Comparison of ENCODE assay signal across 8 cellular contexts in the genomic region with DNA sequence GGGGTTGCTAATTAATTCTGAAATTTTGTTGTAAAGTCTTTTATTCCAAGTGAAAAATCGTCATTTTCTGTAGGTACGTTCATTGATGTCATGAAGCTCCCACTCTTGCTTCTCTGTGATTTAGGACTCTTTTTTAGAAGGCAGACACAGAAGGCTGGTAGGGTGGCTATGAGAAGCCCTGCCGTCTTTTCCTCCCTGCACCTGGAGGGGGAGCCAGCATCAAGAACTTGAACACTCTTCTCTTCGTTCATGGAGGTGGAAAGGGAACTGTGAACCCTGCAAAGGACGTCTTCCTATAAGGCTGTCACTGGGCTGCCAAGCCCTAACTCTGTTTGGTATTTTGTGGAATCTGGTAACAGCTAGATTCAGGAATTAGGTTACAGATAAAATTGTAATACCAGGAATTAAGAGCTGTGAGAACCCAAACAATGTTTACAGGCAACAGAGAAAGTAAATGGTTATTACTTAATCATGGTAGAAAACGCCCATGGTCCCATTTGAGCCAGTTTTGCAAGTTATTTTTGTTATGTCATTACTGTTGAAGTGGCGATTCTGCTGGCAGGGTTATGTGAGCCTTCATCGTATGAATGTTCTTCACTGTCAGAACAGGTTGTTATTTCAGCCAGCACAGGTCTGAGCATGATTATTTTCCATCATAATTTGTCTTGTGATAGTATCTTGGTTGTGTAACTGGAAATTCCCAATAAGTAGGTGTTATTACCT.
DNase-seq lines count a peak whose midpoint lies in the region; ATAC-seq, FAIRE-seq and TF ChIP-seq lines count a peak whose summit lies in the region.

No MANE protein-coding gene starts in this region.

- ATAC-seq in GM18498 (IDR thresholded peaks at IDR 0.05; ENCODE audit: unreplicated experiment) (peak; percentile 99), HG02588 (IDR thresholded peaks at IDR 0.05; ENCODE audit: unreplicated experiment) (peak; percentile 95)

- CTCF ChIA-PET in endothelial cell of umbilical vein (lab: Charles Lee), result interaction anchor here (0.6 to 2.9 kb wide), 8 partner anchors 8 to 144 kb away, joined by 3 to 21 read pairs (median 4); a partner anchor contains a TSS

- H3K79me2 ChIP-seq in MM.1S (ENCODE audit: low read length), result no peaks in the 10 kb centered on the region
- H3K79me2 ChIP-seq in SU-DHL-6 (ENCODE audit: insufficient read depth, low read length), result no peaks in the 10 kb centered on the region
- H3K79me2 ChIP-seq in endothelial cell of umbilical vein (ENCODE audit: control insufficient read depth, insufficient read depth, low read length), result no peaks in the 10 kb centered on the region

- H3F3A ChIP-seq in MM.1S (ENCODE audit: insufficient read depth, low read length) (no peaks in the 10 kb centered on the region), SU-DHL-6 (ENCODE audit: insufficient read depth) (no peaks in the 10 kb centered on the region)

- no peak overlapping the region for H3K14ac ChIP-seq in neuronal stem cell (ENCODE audit: low read length)

- no peak for TF ChIP-seq POLR2A in endothelial cell of umbilical vein (IDR thresholded peaks at IDR 0.05; ENCODE audit: low read depth, low read length)

- DNase-seq in AML-193 (lab: John Stamatoyannopoulos, UW), result peak; percentile 30 to 35
- peak; percentile 58 for DNase-seq in MM.1S
- DNase-seq in endothelial cell of umbilical vein (ENCODE audit: low read depth, low spot score), result peak; percentile 65
- DNase-seq in neuronal stem cell (ENCODE audit: low spot score), result peak; percentile 29
- no peak for DNase-seq in dedifferentiated amniotic fluid mesenchymal stem cell (ENCODE audit: extremely low spot score)

- no peaks in the 10 kb centered on the region for H3K36me3 ChIP-seq in MM.1S (replicated peaks; ENCODE audit: insufficient read depth, low read length)
- H3K36me3 ChIP-seq in SU-DHL-6 (ENCODE audit: low read length), result no peaks in the 10 kb centered on the region
- H3K36me3 ChIP-seq in endothelial cell of umbilical vein (ENCODE audit: control insufficient read depth in 2 of 2, extremely low read depth in 1 of 2, insufficient read depth in 2 of 2, low read length in 2 of 2), result no peaks in the 10 kb centered on the region
- H3K36me3 ChIP-seq in neuronal stem cell (replicated peaks in 1 of 2; ENCODE audit: control insufficient read depth in 2 of 2, insufficient read depth in 2 of 2, low read length in 2 of 2), result no peaks in the 10 kb centered on the region

- no peak overlapping the region for H3K4ac ChIP-seq in neuronal stem cell (ENCODE audit: low read length)

- H2BK120ac ChIP-seq in neuronal stem cell (ENCODE audit: low read depth, low read length), result no peak overlapping the region

- H3K4me2 ChIP-seq in MM.1S (ENCODE audit: low read depth, low read length), result no peak overlapping the region
- H3K4me2 ChIP-seq in SU-DHL-6 (ENCODE audit: low read depth, low read length, poor library complexity, severe bottlenecking), result no peak overlapping the region
- H3K4me2 ChIP-seq in endothelial cell of umbilical vein (ENCODE audit: insufficient read depth, low read length), result no peak overlapping the region
- no peak overlapping the region for H3K4me2 ChIP-seq in neuronal stem cell (ENCODE audit: insufficient read depth, low read length, poor library complexity, severe bottlenecking)

- no TSS peak for BruUV-seq in endothelial cell of umbilical vein (replicated peaks; lab: Mats Ljungman, UMichigan)

- H3K27ac ChIP-seq in MM.1S (ENCODE audit: low read length) (no peak overlapping the region), SU-DHL-6 (ENCODE audit: low read depth, low read length) (no peak overlapping the region), endothelial cell of umbilical vein (ENCODE audit: insufficient read depth, low read depth, low read length) (no peak overlapping the region), neuronal stem cell (replicated peaks; ENCODE audit: low read length) (no peak overlapping the region)

- no peak overlapping the region for H2BK15ac ChIP-seq in neuronal stem cell (ENCODE audit: low read length)

- no peaks in the 10 kb centered on the region for H3K9me1 ChIP-seq in endothelial cell of umbilical vein (replicated peaks; ENCODE audit: control insufficient read depth, extremely low read depth, insufficient read depth, low read length)

- H2AFZ ChIP-seq in MM.1S (ENCODE audit: low read length), result peak overlapping the region; percentile 41; the same call in 1 of the 2 replicates
- no peak overlapping the region for H2AFZ ChIP-seq in SU-DHL-6 (ENCODE audit: low read depth, low read length, severe bottlenecking)
- H2AFZ ChIP-seq in endothelial cell of umbilical vein (ENCODE audit: low read depth, low read length), result no peak overlapping the region
- H2AFZ ChIP-seq in neuronal stem cell (ENCODE audit: low read length), result no peak overlapping the region

- no peak for FAIRE-seq in endothelial cell of umbilical vein (lab: Jason Lieb, UNC)

- WGBS in neuronal stem cell (ENCODE audit: extremely low coverage in 2 of 2, insufficient read length in 2 of 2, insufficient replicate concordance in 1 of 2), 2 donors, result no CpG with 5 or more reads among the region's 8 CpGs

- H4K91ac ChIP-seq in neuronal stem cell (ENCODE audit: low read depth, low read length, poor library complexity), result no peak overlapping the region

- no peaks in the 10 kb centered on the region for H3K4me1 ChIP-seq in MM.1S (ENCODE audit: low read length)
- H3K4me1 ChIP-seq in endothelial cell of umbilical vein (ENCODE audit: control insufficient read depth, extremely low read depth, insufficient read depth, low read length), result no peaks in the 10 kb centered on the region
- no peaks in the 10 kb centered on the region for H3K4me1 ChIP-seq in neuronal stem cell (ENCODE audit: control insufficient read depth in 2 of 2, insufficient read depth in 1 of 2, low read depth in 1 of 2, low read length in 2 of 2)

- H2BK5ac ChIP-seq in neuronal stem cell (ENCODE audit: low read length), result no peak overlapping the region

- intact Hi-C loops in endothelial cell of umbilical vein (cut with micrococcal nuclease), result loop anchor here (1.0 kb wide), 1 partner anchor 108 kb away; no protein-coding TSS in a partner anchor

- no peak overlapping the region for H2BK12ac ChIP-seq in neuronal stem cell (ENCODE audit: low read length)

- H3K4me3 ChIP-seq in MM.1S (ENCODE audit: low read length), result no peak overlapping the region
- H3K4me3 ChIP-seq in SU-DHL-6 (ENCODE audit: insufficient read depth, low read length, poor library complexity, severe bottlenecking), result no peak overlapping the region
- no peak overlapping the region for H3K4me3 ChIP-seq in endothelial cell of umbilical vein (replicated peaks in 1 of 3; ENCODE audit: insufficient read depth in 1 of 3, low read depth in 1 of 3, low read length in 3 of 3)
- no peak overlapping the region for H3K4me3 ChIP-seq in neuronal stem cell (ENCODE audit: low read length in 2 of 2)

- no peak overlapping the region for H3K18ac ChIP-seq in neuronal stem cell (ENCODE audit: low read length)

- TF ChIP-seq CTCF in MM.1S (IDR thresholded peaks at IDR 0.05; ENCODE audit: low read length) (peak; percentile 81), SU-DHL-6 (IDR thresholded peaks at IDR 0.05; ENCODE audit: insufficient read depth, low read length, poor library complexity, severe bottlenecking) (peak; percentile 59), endothelial cell of umbilical vein (IDR thresholded peaks at IDR 0.05; ENCODE audit: extremely low read depth in 1 of 2, insufficient read depth in 1 of 2, low read depth in 1 of 2, low read length in 2 of 2) (peak; percentile 50 to 74)

- H3K9me3 ChIP-seq in MM.1S (replicated peaks; ENCODE audit: insufficient read depth, low read length) (no peaks in the 10 kb centered on the region), SU-DHL-6 (ENCODE audit: insufficient read depth, low read length) (no peaks in the 10 kb centered on the region), endothelial cell of umbilical vein (replicated peaks; ENCODE audit: control insufficient read depth, insufficient read depth, low read length) (no peaks in the 10 kb centered on the region), neuronal stem cell (replicated peaks in 1 of 2; ENCODE audit: control insufficient read depth in 2 of 2, insufficient read depth in 1 of 2, low read depth in 1 of 2, low read length in 2 of 2) (no peaks in the 10 kb centered on the region)

- no peak overlapping the region for H3K23ac ChIP-seq in neuronal stem cell (ENCODE audit: low read depth, low read length, poor library complexity)

- H3K9ac ChIP-seq in MM.1S (ENCODE audit: low read length) (no peak overlapping the region), SU-DHL-6 (ENCODE audit: low read length) (no peak overlapping the region), endothelial cell of umbilical vein (replicated peaks; ENCODE audit: extremely low read depth, insufficient read depth, low read length) (no peak overlapping the region), neuronal stem cell (ENCODE audit: low read depth, low read length, poor library complexity) (no peak overlapping the region)

- dilution Hi-C loops in endothelial cell of umbilical vein (cut with MboI; ENCODE audit: extremely low pct_ligation_motif_present, low sequenced_read_pairs), result no loop called here

- no peaks in the 10 kb centered on the region for H4K20me1 ChIP-seq in MM.1S (ENCODE audit: insufficient read depth, low read length)
- H4K20me1 ChIP-seq in SU-DHL-6 (ENCODE audit: low read depth, low read length), result no peaks in the 10 kb centered on the region
- no peaks in the 10 kb centered on the region for H4K20me1 ChIP-seq in endothelial cell of umbilical vein (replicated peaks; ENCODE audit: control insufficient read depth, extremely low read depth, insufficient read depth, low read length)

- POLR2A ChIA-PET in endothelial cell of umbilical vein (lab: Charles Lee), result no interaction called here

- H3K79me1 ChIP-seq in neuronal stem cell (ENCODE audit: low read depth, low read length), result no peaks in the 10 kb centered on the region

- H2AK5ac ChIP-seq in neuronal stem cell (ENCODE audit: low read depth, low read length), result no peak overlapping the region

- H3K9me2 ChIP-seq in MM.1S (replicated peaks; ENCODE audit: insufficient read depth, low read length) (no peaks in the 10 kb centered on the region), SU-DHL-6 (replicated peaks; ENCODE audit: insufficient read depth, low read length) (no peaks in the 10 kb centered on the region)

- H3K27me3 ChIP-seq in MM.1S (replicated peaks; ENCODE audit: insufficient read depth, low read length) (no peaks in the 10 kb centered on the region), SU-DHL-6 (ENCODE audit: low read length) (no peaks in the 10 kb centered on the region), endothelial cell of umbilical vein (ENCODE audit: control insufficient read depth in 2 of 2, insufficient read depth in 2 of 2, low read length in 2 of 2) (no peaks in the 10 kb centered on the region), neuronal stem cell (ENCODE audit: control insufficient read depth in 3 of 3, insufficient read depth in 3 of 3, low read depth in 1 of 3, low read length in 3 of 3) (no peaks in the 10 kb centered on the region)

- no peak overlapping the region for H4K8ac ChIP-seq in neuronal stem cell (ENCODE audit: low read depth, low read length)

TF ChIP-seq in endothelial cell of umbilical vein, 7 proteins besides CTCF, POLR2A, EP300 and RAD21 (continues in another document):
- TF ChIP-seq JUN (IDR thresholded peaks at IDR 0.05; ENCODE audit: borderline replicate concordance, insufficient read depth, insufficient read length, low read depth) (no peak), FOS (IDR thresholded peaks at IDR 0.05; ENCODE audit: borderline replicate concordance, insufficient read depth, low read length) (no peak)
